8 cellular contexts compared by ENCODE assay signal in genomic region chr15:100349696-100350433, GRCh38. TPM values are rescaled to one million over a fixed set of nuclear protein-coding genes. Genes with fewer than 3 reads are reported as not detected.
DNase-seq lines count a peak whose midpoint lies in the region; ATAC-seq, FAIRE-seq and TF ChIP-seq lines count a peak whose summit lies in the region.

No MANE protein-coding gene starts in this region.

- no peaks in the 10 kb centered on the region for H3K27me3 ChIP-seq in A673 (replicated peaks; ENCODE audit: insufficient read depth, low read depth, low read length, poor library complexity)

- BruUV-seq in A673 (replicated peaks; lab: Mats Ljungman, UMichigan) = no TSS peak

- H3K4me3 ChIP-seq in A673 (ENCODE audit: low read depth, low read length, poor library complexity, severe bottlenecking) (peak overlapping the region; percentile 50), kidney (ENCODE audit: low read length in 2 of 2) (peak overlapping the region; percentile 86 to 90)

- CTCF ChIA-PET in A673 (lab: Charles Lee) = interaction anchor here (0.9 to 1.9 kb wide), 6 partner anchors 8 to 253 kb away, joined by 3 to 11 read pairs (median 6); partner anchors contain the start of genes ASB7 and LINS1

- no peaks in the 10 kb centered on the region for H3K4me1 ChIP-seq in A673 (ENCODE audit: insufficient read depth, low read length, poor library complexity, severe bottlenecking)
- H3K4me1 ChIP-seq in kidney (ENCODE audit: control insufficient read depth in 1 of 2, insufficient read depth in 1 of 2, low read depth in 1 of 2, low read length in 2 of 2) = no peaks in the 10 kb centered on the region

- peak overlapping the region; percentile 68 to 93 for H3K9ac ChIP-seq in kidney (ENCODE audit: low read length in 2 of 2)

- peak; percentile 32 for FAIRE-seq in kidney (lab: Jason Lieb, UNC)

- H3K36me3 ChIP-seq in A673 (ENCODE audit: insufficient read depth, low read length, poor library complexity, severe bottlenecking) (no peaks in the 10 kb centered on the region), kidney (ENCODE audit: control insufficient read depth in 1 of 2, insufficient read depth in 2 of 2, low read length in 2 of 2) (no peaks in the 10 kb centered on the region)

- POLR2A ChIA-PET in A673 (lab: Charles Lee; ENCODE audit: low non-redundant PET) = no interaction called here

- intact Hi-C loops in A673 (cut with micrococcal nuclease; ENCODE audit: unreplicated experiment) (loop anchor here (5.0 kb wide), 2 partner anchors 222 to 657 kb away; no protein-coding TSS in a partner anchor), kidney (cut with DNase I) (no loop called here)

- TF ChIP-seq CTCF in A673 (conservative IDR thresholded peaks at IDR 0.05; ENCODE audit: low read depth, low read length) = peak; percentile 78
- peak; percentile 95 for TF ChIP-seq CTCF in kidney (IDR thresholded peaks at IDR 0.05; ENCODE audit: borderline replicate concordance, extremely low read depth, insufficient read depth)

- H3K9me3 ChIP-seq in A673 (ENCODE audit: low read depth, low read length, poor library complexity, severe bottlenecking) = no peaks in the 10 kb centered on the region
- no peaks in the 10 kb centered on the region for H3K9me3 ChIP-seq in kidney (ENCODE audit: control insufficient read depth in 1 of 2, low read length in 2 of 2)

- DNase-seq in A673 (ENCODE audit: low spot score) = peak; percentile 88
- DNase-seq in NCI-H2227 (lab: John Stamatoyannopoulos, UW; ENCODE audit: unreplicated experiment) = peak; percentile 60
- DNase-seq in activated CD4-positive, CD25-positive, alpha-beta regulatory T cell treated with anti-CD3 and anti-CD28 coated beads, Interleukin-2, amount 50 U/mL, for 72 hours = peak; percentile 93
- peak; percentile 58 to 82 for DNase-seq in cerebellar nuclear complex (lab: John Stamatoyannopoulos, UW)
- peak; percentile 96 for DNase-seq in kidney
- peak; percentile 81 to 89 (median 83) for DNase-seq in stimulated activated CD4-positive, alpha-beta T cell treated with anti-CD3 and anti-CD28 coated beads, Interleukin-12 subunit alpha, Interleukin-12 subunit beta, amount 100 ng/mL, for 48 hours (ENCODE audit: low read depth in 2 of 3, low spot score in 1 of 3)

- H3K27ac ChIP-seq in A673 (ENCODE audit: low read depth, low read length, poor library complexity, severe bottlenecking) (peak overlapping the region; percentile 25), kidney (ENCODE audit: low read depth in 2 of 2, low read length in 2 of 2) (peak overlapping the region; percentile 91 to 95)

- peak; percentile 94 for ATAC-seq in GM18511 (IDR thresholded peaks at IDR 0.05; ENCODE audit: unreplicated experiment)
- ATAC-seq in HG03064 (IDR thresholded peaks at IDR 0.05; ENCODE audit: low read depth, unreplicated experiment) = peak; percentile 92

RNA-seq across cellular contexts. Expression of gene ADAMTS17, which starts 8.1 kb away (rescaled TPM):
- total RNA-seq in A673 (2021) (0.15 TPM in 1 of 2 replicates, not detected in the other), kidney (2.2 TPM)
- polyA plus RNA-seq in kidney (ENCODE audit: insufficient read depth, low read depth, low replicate concordance) = 1.7 TPM

Comparison
In these comparisons a context has a peak if more than half of its experiments do, and no peak if none do; other contexts are left out.
1. Peak in every context shown above with its lines: DNase-seq, ATAC-seq, H3K4me3 ChIP-seq and H3K27ac ChIP-seq.